8 cellular contexts compared by ENCODE assay signal in the genomic region with DNA sequence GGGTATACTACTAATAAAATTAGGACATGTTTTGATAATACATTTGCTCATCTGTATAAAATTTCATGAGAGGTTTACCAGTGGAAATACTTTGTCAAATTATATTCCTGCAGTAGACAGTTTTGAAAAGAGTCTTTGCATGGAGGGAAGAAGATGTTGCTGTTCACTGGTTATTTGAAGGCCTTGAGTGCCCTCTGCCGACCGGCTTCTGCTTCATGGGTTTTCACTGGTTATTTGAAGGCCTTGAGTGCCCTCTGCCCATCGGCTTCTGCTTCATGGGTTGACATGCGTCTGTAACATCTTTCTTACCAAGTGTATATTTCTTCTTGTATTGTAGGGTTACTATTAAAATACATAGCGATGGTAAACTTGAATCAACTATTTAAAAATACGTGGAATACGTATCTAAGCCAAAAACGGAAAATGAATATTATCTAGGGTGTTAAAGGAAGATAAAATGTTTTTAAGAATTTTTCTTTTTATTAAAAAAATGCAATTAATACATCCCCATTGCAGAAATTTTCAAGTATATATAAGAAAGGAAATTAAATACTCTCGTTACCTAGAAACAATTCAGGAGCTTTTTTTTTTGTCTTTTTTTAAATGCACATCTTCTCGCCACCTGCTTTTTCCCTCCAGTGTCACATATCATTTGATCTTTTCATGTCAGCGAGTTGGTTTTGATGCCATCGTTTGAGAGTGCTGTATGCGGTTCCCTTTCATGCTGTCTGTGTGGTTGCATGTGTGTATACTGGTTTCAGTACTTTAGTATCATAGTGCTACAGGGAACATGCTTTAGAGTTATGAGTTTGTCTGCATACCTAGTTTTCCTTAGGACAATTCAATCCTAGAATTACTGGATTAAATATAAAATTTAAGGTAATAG.
DNase-seq lines count a peak whose midpoint lies in the region; ATAC-seq and TF ChIP-seq lines count a peak whose summit lies in the region.

No MANE protein-coding gene starts in this region.

- no peak overlapping the region for H3K4me3 ChIP-seq in LNCaP clone FGC (ENCODE audit: low read depth, low read length)

- peak; percentile 58 for ATAC-seq in GM19463 (IDR thresholded peaks at IDR 0.05; ENCODE audit: unreplicated experiment)
- no peak for ATAC-seq in GM19023 (IDR thresholded peaks at IDR 0.05; ENCODE audit: unreplicated experiment)

- peak; percentile 98 for TF ChIP-seq CTCF in LNCaP clone FGC (IDR thresholded peaks at IDR 0.05; ENCODE audit: control insufficient read depth, extremely low read depth, insufficient read depth)

- DNase-seq in C1 segment of cervical spinal cord (lab: John Stamatoyannopoulos, UW), result peak in 11 of 14 donors; percentile 35 to 88 (median 64)
- peak; percentile 67 for DNase-seq in LNCaP clone FGC (ENCODE audit: low read depth)
- peak; percentile 41 for DNase-seq in T-helper 9 cell
- DNase-seq in astrocyte of the hippocampus (ENCODE audit: low read depth, low spot score), result peak; percentile 85
- DNase-seq in hippocampal formation (lab: John Stamatoyannopoulos, UW), result peak; percentile 63 to 68
- peak; percentile 27 to 56 for DNase-seq in stimulated activated CD4-positive, alpha-beta T cell treated with anti-CD3 and anti-CD28 coated beads, Interleukin-12 subunit alpha, Interleukin-12 subunit beta, amount 100 ng/mL, for 24 hours (ENCODE audit: low read depth in 2 of 2)
